Comparison of ENCODE assay signal across 24 cellular contexts in genomic region chr12:8829621-8830020, GRCh38. TPM values are rescaled to one million over a fixed set of nuclear protein-coding genes. Genes with fewer than 3 reads are reported as not detected.
"Had no signal": no experiment of that assay in that cellular context is flagged by ENCODE, and none has a peak within 500 bp of the region (broad histone marks: within the 10 kb centered on the region; RNA-seq: fewer than 3 reads in every experiment).

No MANE protein-coding gene starts in this region.

- H3K4me1 ChIP-seq: body of pancreas, heart right ventricle, left lung, psoas muscle, testis, upper lobe of right lung had no signal

- DNase-seq: activated B cell treated with CpG ODN at 0.5 μM for 24 hours; activated CD4-positive, alpha-beta T cell treated with anti-CD3 and anti-CD28 coated beads, Interleukin-2, amount 10 ng/mL, durations not matched to agents 24 days and 14 days; activated CD8-positive, alpha-beta T cell treated with anti-CD3 and anti-CD28 coated beads for 36 hours; activated naive CD4-positive, alpha-beta T cell; activated T-cell treated with anti-CD3 and anti-CD28 coated beads, Interleukin-2, amount 50 U/mL, for 1 hour; body of pancreas; dermis blood vessel endothelial cell; effector memory CD4-positive, alpha-beta T cell; heart right ventricle; left lung; mammary epithelial cell; psoas muscle; right cardiac atrium; stimulated activated CD4-positive, alpha-beta T cell treated with anti-CD3 and anti-CD28 coated beads, Interleukin-4, amount 100 ng/mL, for 24 hours; testis; upper lobe of right lung had no signal

- H3K27me3 ChIP-seq: body of pancreas, heart right ventricle, left lung, testis had no signal

- H3K9me3 ChIP-seq: body of pancreas, left lung, testis, upper lobe of right lung had no signal

- H3K9me3 Mint-ChIP-seq: activated CD4-positive, alpha-beta T cell treated with anti-CD3 and anti-CD28 coated beads, Interleukin-2, amount 10 ng/mL, durations not matched to agents 24 days and 14 days; activated CD8-positive, alpha-beta T cell treated with anti-CD3 and anti-CD28 coated beads for 36 hours; activated T-helper 17 cell treated with anti-CD3 and anti-CD28 coated beads, Interleukin-2, amount 50 U/mL, for 72 hours; stimulated activated memory B cell treated with anti-CD40 and anti-IgM and Interleukin-4, amounts not matched to agents 10 μg/mL and 1 μg/mL and 100 μg/mL, for 72 hours had no signal

- H3K36me3 ChIP-seq: heart right ventricle, left lung, upper lobe of right lung had no signal

- H3K27ac ChIP-seq: body of pancreas, heart right ventricle, left lung, psoas muscle, testis, upper lobe of right lung had no signal

- H3K27ac Mint-ChIP-seq: activated B cell treated with CpG ODN at 0.5 μM for 24 hours; activated CD4-positive, alpha-beta T cell treated with anti-CD3 and anti-CD28 coated beads, Interleukin-2, amount 10 ng/mL, durations not matched to agents 24 days and 14 days; activated CD8-positive, alpha-beta T cell treated with anti-CD3 and anti-CD28 coated beads for 36 hours; activated T-helper 17 cell treated with anti-CD3 and anti-CD28 coated beads, Interleukin-2, amount 50 U/mL, for 72 hours; stimulated activated memory B cell treated with anti-CD40 and anti-IgM and Interleukin-4, amounts not matched to agents 10 μg/mL and 1 μg/mL and 100 μg/mL, for 72 hours had no signal

- H3K36me3 Mint-ChIP-seq: stimulated activated memory B cell treated with anti-CD40 and anti-IgM and Interleukin-4, amounts not matched to agents 10 μg/mL and 1 μg/mL and 100 μg/mL, for 72 hours had no signal

- H3K4me1 Mint-ChIP-seq: activated B cell treated with CpG ODN at 0.5 μM for 24 hours; stimulated activated memory B cell treated with anti-CD40 and anti-IgM and Interleukin-4, amounts not matched to agents 10 μg/mL and 1 μg/mL and 100 μg/mL, for 72 hours had no signal

- ATAC-seq: activated CD8-positive, alpha-beta T cell treated with anti-CD3 and anti-CD28 coated beads for 36 hours; activated T-helper 17 cell treated with anti-CD3 and anti-CD28 coated beads, Interleukin-2, amount 50 U/mL, for 72 hours; body of pancreas; heart right ventricle; left lung; psoas muscle; right cardiac atrium; stimulated activated memory B cell treated with anti-CD40 and anti-IgM and Interleukin-4, amounts not matched to agents 10 μg/mL and 1 μg/mL and 100 μg/mL, for 72 hours; upper lobe of right lung had no signal

- H3K4me3 ChIP-seq: body of pancreas, heart right ventricle, left lung, psoas muscle, smooth muscle cell, testis, upper lobe of right lung had no signal

- H3K4me3 Mint-ChIP-seq: activated B cell treated with CpG ODN at 0.5 μM for 24 hours; activated CD4-positive, alpha-beta T cell treated with anti-CD3 and anti-CD28 coated beads, Interleukin-2, amount 10 ng/mL, durations not matched to agents 24 days and 14 days; activated CD8-positive, alpha-beta T cell treated with anti-CD3 and anti-CD28 coated beads for 36 hours; activated T-helper 17 cell treated with anti-CD3 and anti-CD28 coated beads, Interleukin-2, amount 50 U/mL, for 72 hours; stimulated activated memory B cell treated with anti-CD40 and anti-IgM and Interleukin-4, amounts not matched to agents 10 μg/mL and 1 μg/mL and 100 μg/mL, for 72 hours had no signal

RNA-seq across cellular contexts. Expression of gene A2ML1, which starts 7.2 kb away (rescaled TPM):
- total RNA-seq: activated B cell treated with CpG ODN at 0.5 μM for 24 hours; activated CD4-positive, alpha-beta T cell treated with anti-CD3 and anti-CD28 coated beads, Interleukin-2, amount 10 ng/mL, durations not matched to agents 24 days and 14 days; activated CD8-positive, alpha-beta T cell treated with anti-CD3 and anti-CD28 coated beads for 36 hours; activated T-helper 17 cell treated with anti-CD3 and anti-CD28 coated beads, Interleukin-2, amount 50 U/mL, for 72 hours; body of pancreas; cardiac septum; dermis blood vessel endothelial cell; epithelial cell of proximal tubule; left lung; myocyte; omental fat pad; upper lobe of right lung had no signal
- polyA plus RNA-seq: neural cell had no signal
